Comparison of ENCODE assay signal across 8 cellular contexts in the genomic region with DNA sequence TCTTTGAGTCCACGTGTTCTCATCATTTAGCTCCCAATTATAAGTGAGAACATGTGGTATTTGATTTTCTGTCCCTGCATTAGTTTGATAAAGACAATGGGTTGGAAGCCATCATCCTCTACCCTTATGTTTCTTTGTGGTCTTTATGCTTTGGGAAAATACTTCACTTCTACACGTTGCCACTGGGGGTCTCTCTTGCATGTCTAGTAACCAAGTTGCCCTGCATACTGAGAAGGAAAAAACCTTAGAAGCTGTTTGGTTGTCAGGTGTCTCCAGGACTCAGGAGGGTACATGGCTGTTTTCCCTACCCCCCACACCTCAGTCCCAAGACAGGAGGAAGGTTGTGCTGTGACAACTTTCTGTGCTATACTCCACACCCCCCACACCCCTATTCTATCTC.
DNase-seq lines count a peak whose midpoint lies in the region; ATAC-seq, FAIRE-seq and TF ChIP-seq lines count a peak whose summit lies in the region.
"Not testable (repeated sequence)": the region's sequence is repeated elsewhere in the genome, so short reads cannot be mapped to it uniquely, and the experiment has no call there.

No MANE protein-coding gene starts in this region.

- H3K36me3 ChIP-seq in keratinocyte (ENCODE audit: control insufficient read depth in 2 of 2, extremely low read depth in 1 of 2, insufficient read depth in 2 of 2, low read length in 2 of 2): not testable (repeated sequence)

- not testable (repeated sequence) for H3K27ac ChIP-seq in keratinocyte (ENCODE audit: control insufficient read depth, insufficient read depth, low read length)

- H3K79me2 ChIP-seq in keratinocyte (ENCODE audit: control insufficient read depth, insufficient read depth, low read length): not testable (repeated sequence)

- peak; percentile 10 for FAIRE-seq in colon (lab: Jason Lieb, UNC)
- FAIRE-seq in keratinocyte (lab: Jason Lieb, UNC): peak; percentile 73

- H3K27me3 ChIP-seq in keratinocyte (ENCODE audit: control insufficient read depth, extremely low read depth, insufficient read depth, low read length): not testable (repeated sequence)

- ATAC-seq in GM19351 (IDR thresholded peaks at IDR 0.05; ENCODE audit: unreplicated experiment) (peak; percentile 72), HG03354 (IDR thresholded peaks at IDR 0.05; ENCODE audit: poor library complexity, severe bottlenecking, unreplicated experiment) (peak; percentile 72)

- TF ChIP-seq CTCF in keratinocyte (optimal IDR thresholded peaks at IDR 0.05 in 1 of 3, IDR thresholded peaks at IDR 0.05 in 1 of 3, conservative IDR thresholded peaks at IDR 0.05 in 1 of 3; ENCODE audit: extremely low read depth in 1 of 3, insufficient read depth in 2 of 3, low read length in 3 of 3): peak in 1 of 3 experiments; percentile 19
- TF ChIP-seq CTCF in retinal pigment epithelial cell (conservative IDR thresholded peaks at IDR 0.05; ENCODE audit: low read depth, low read length): peak; percentile 42

- not testable (repeated sequence) for H3K9me3 ChIP-seq in keratinocyte (ENCODE audit: control insufficient read depth, low read depth, low read length)

- DNase-seq in DMS53 (lab: John Stamatoyannopoulos, UW) (peak; percentile 39), NAMALWA (ENCODE audit: low spot score) (peak; percentile 20), SHP77 (lab: John Stamatoyannopoulos, UW) (peak; percentile 0)
- not testable (repeated sequence) for DNase-seq in keratinocyte (ENCODE audit: low read depth, low spot score); retinal pigment epithelial cell (ENCODE audit: low read depth)

- not testable (repeated sequence) for H2AFZ ChIP-seq in keratinocyte (ENCODE audit: control insufficient read depth, low read length)

- not testable (repeated sequence) for H3K9me1 ChIP-seq in keratinocyte (ENCODE audit: control insufficient read depth, extremely low read depth, insufficient read depth, low read length)

- dilution Hi-C loops in keratinocyte (cut with MboI; ENCODE audit: extremely low pct_ligation_motif_present, low sequenced_read_pairs): not testable (repeated sequence)

- not testable (repeated sequence) for H3K4me2 ChIP-seq in keratinocyte (ENCODE audit: control insufficient read depth, extremely low read depth, insufficient read depth, low read depth, low read length)

- H3K4me3 ChIP-seq in keratinocyte (ENCODE audit: control insufficient read depth in 2 of 3, extremely low read depth in 1 of 3, insufficient read depth in 2 of 3, low read depth in 1 of 3, low read length in 3 of 3); retinal pigment epithelial cell (ENCODE audit: low read length): not testable (repeated sequence)

- H3K4me1 ChIP-seq in keratinocyte (ENCODE audit: control insufficient read depth, extremely low read depth, insufficient read depth, low read length): not testable (repeated sequence)

- not testable (repeated sequence) for H4K20me1 ChIP-seq in keratinocyte (ENCODE audit: control insufficient read depth, extremely low read depth, insufficient read depth, low read length)

- H3K9ac ChIP-seq in keratinocyte (ENCODE audit: control insufficient read depth, extremely low read depth, insufficient read depth, low read length): not testable (repeated sequence)
